8 cellular contexts compared by ENCODE assay signal in genomic region chr5:98928802-98929122, GRCh38. TPM values are rescaled to one million over a fixed set of nuclear protein-coding genes. Genes with fewer than 3 reads are reported as not detected.
DNase-seq lines count a peak whose midpoint lies in the region; ATAC-seq and TF ChIP-seq lines count a peak whose summit lies in the region.

CHD1 (minus strand) TSS chr5:98929007; CDS start chr5:98926386, 2,621 bp downstream.

- TF ChIP-seq POLR2A in GM18505 (IDR thresholded peaks at IDR 0.05; ENCODE audit: borderline replicate concordance, extremely low read depth, insufficient read depth, insufficient read length), result peak; percentile 73
- peak in 1 of 2 donors; percentile 77 for TF ChIP-seq POLR2A in vagina (IDR thresholded peaks at IDR 0.05)

- H3K4me1 ChIP-seq in right cardiac atrium (ENCODE audit: control insufficient read depth, insufficient read depth, low read length) (no peaks in the 10 kb centered on the region), rectal smooth muscle tissue (ENCODE audit: control insufficient read depth, insufficient read depth, low read length) (peaks cover 9% of the 10 kb centered on the region), vagina (peaks cover 44% of the 10 kb centered on the region)

- H3K27ac ChIP-seq in right cardiac atrium (ENCODE audit: low read length), result peak within 1 kb of the TSS; percentile 99
- peak within 1 kb of the TSS; percentile 100 for H3K27ac ChIP-seq in rectal smooth muscle tissue (ENCODE audit: low read depth, low read length)
- peak within 1 kb of the TSS; percentile 100 for H3K27ac ChIP-seq in vagina

- peak within 1 kb of the TSS; percentile 98 for H3K9ac ChIP-seq in rectal smooth muscle tissue (ENCODE audit: low read length)

- H3K9me3 ChIP-seq in T-helper 17 cell (ENCODE audit: control insufficient read depth, low read length, poor library complexity, severe bottlenecking) (no peaks in the 10 kb centered on the region), right cardiac atrium (ENCODE audit: control insufficient read depth, low read length) (no peaks in the 10 kb centered on the region), vagina (no peaks in the 10 kb centered on the region)

- H3K27me3 Mint-ChIP-seq in T-helper 17 cell, result no peaks in the 10 kb centered on the region

- DNase-seq in NCI-H187 treated with DMSO at 0.1 percent for 48 hours (lab: John Stamatoyannopoulos, UW) (peak; percentile 68), T-helper 17 cell (peak; percentile 91 to 94 (median 91)), anterior cingulate cortex (lab: John Stamatoyannopoulos, UW) (peak in 57 of 58 donors; percentile 70 to 97 (median 93)), right cardiac atrium (peak; percentile 95 to 98 (median 98)), vagina (ENCODE audit: extremely low spot score in 2 of 2) (peak in 1 of 2 donors; percentile 96)

- H3K4me1 Mint-ChIP-seq in T-helper 17 cell, result peaks cover 33% of the 10 kb centered on the region

- H3K4me3 Mint-ChIP-seq in T-helper 17 cell, result peak within 1 kb of the TSS; percentile 99

- TF ChIP-seq CTCF in vagina (IDR thresholded peaks at IDR 0.05), result no peak

- peak within 1 kb of the TSS; percentile 99 for H3K27ac Mint-ChIP-seq in T-helper 17 cell

- peaks cover 7% of the 10 kb centered on the region for H3K36me3 Mint-ChIP-seq in T-helper 17 cell (ENCODE audit: low read depth)

- intact Hi-C loops in right cardiac atrium (cut with DNase I), result no loop called here
- intact Hi-C loops in vagina (cut with DNase I), result loop anchor here (10.0 kb wide), 1 partner anchor 154 kb away; the partner anchor contains the start of gene RGMB

- H3K36me3 ChIP-seq in rectal smooth muscle tissue (ENCODE audit: control insufficient read depth, insufficient read depth, low read length) (no peaks in the 10 kb centered on the region), vagina (peaks cover 4 to 14% of the 10 kb centered on the region in 2 donors)

- WGBS in right cardiac atrium, result under 1% methylated on average over 58 of the region's 58 CpGs

- H3K4me3 ChIP-seq in right cardiac atrium (ENCODE audit: low read length) (peak within 1 kb of the TSS; percentile 87), rectal smooth muscle tissue (ENCODE audit: low read length) (peak within 1 kb of the TSS; percentile 98), vagina (peak within 1 kb of the TSS; percentile 87 to 99)

- ATAC-seq in GM18505 (IDR thresholded peaks at IDR 0.05; ENCODE audit: unreplicated experiment) (peak; percentile 55), HG02938 (IDR thresholded peaks at IDR 0.05; ENCODE audit: unreplicated experiment) (peak; percentile 43), T-helper 17 cell (peak; percentile 71), right cardiac atrium (peak; percentile 96 to 97)

- H3K27me3 ChIP-seq in right cardiac atrium (ENCODE audit: control insufficient read depth, insufficient read depth) (no peaks in the 10 kb centered on the region), rectal smooth muscle tissue (ENCODE audit: control insufficient read depth, insufficient read depth, low read length) (no peaks in the 10 kb centered on the region), vagina (no peaks in the 10 kb centered on the region)

RNA-seq across cellular contexts. Expression of gene CHD1, which starts in this region (rescaled TPM):
- 100 to 1,000 TPM; 170 to 199 TPM for total RNA-seq in T-helper 17 cell
- 10 to 100 TPM; 12.4 to 23.2 (median 14.6) TPM for total RNA-seq in right cardiac atrium
- 9.2 TPM for polyA plus RNA-seq in right cardiac atrium
- total RNA-seq in vagina, result 81.5 TPM

Comparison
In these comparisons a context has a peak if more than half of its experiments do, and no peak if none do; other contexts are left out.
1. ATAC-seq: peak in every context shown above with its lines; median percentile 96 in right cardiac atrium; 71 in T-helper 17 cell; 55 in GM18505; 43 in HG02938.